Comparison of ENCODE assay signal across 9 cellular contexts in genomic region chr10:114874827-114875541, GRCh38. TPM values are rescaled to one million over a fixed set of nuclear protein-coding genes. Genes with fewer than 3 reads are reported as not detected.
DNase-seq lines count a peak whose midpoint lies in the region; ATAC-seq and TF ChIP-seq lines count a peak whose summit lies in the region.
"Had no signal": no experiment of that assay in that cellular context is flagged by ENCODE, and none has a peak within 500 bp of the region (broad histone marks: within the 10 kb centered on the region; RNA-seq: fewer than 3 reads in every experiment).

No MANE protein-coding gene starts in this region.

- H3K4me1 Mint-ChIP-seq in activated CD4-positive, alpha-beta T cell treated with anti-CD3 and anti-CD28 coated beads for 36 hours: peaks cover 7% of the 10 kb centered on the region
- H3K4me1 Mint-ChIP-seq in effector memory CD8-positive, alpha-beta T cell (ENCODE audit: low read depth in 2 of 2): peaks cover 8% of the 10 kb centered on the region in 2 donors

- no peaks in the 10 kb centered on the region for H3K9me3 Mint-ChIP-seq in activated CD4-positive, alpha-beta T cell treated with anti-CD3 and anti-CD28 coated beads for 36 hours (ENCODE audit: low read depth)
- no peaks in the 10 kb centered on the region for H3K9me3 Mint-ChIP-seq in effector memory CD8-positive, alpha-beta T cell
- H3K9me3 Mint-ChIP-seq: CD4-positive, alpha-beta T cell had no signal

- H3K4me3 Mint-ChIP-seq in activated CD4-positive, alpha-beta T cell treated with anti-CD3 and anti-CD28 coated beads for 36 hours: no peak overlapping the region
- no peak overlapping the region for H3K4me3 Mint-ChIP-seq in effector memory CD8-positive, alpha-beta T cell
- H3K4me3 Mint-ChIP-seq: CD4-positive, alpha-beta T cell had no signal

- H3K27me3 Mint-ChIP-seq in activated CD4-positive, alpha-beta T cell treated with anti-CD3 and anti-CD28 coated beads for 36 hours: peaks cover 34% of the 10 kb centered on the region
- peaks cover 29 to 46% of the 10 kb centered on the region in 2 donors for H3K27me3 Mint-ChIP-seq in effector memory CD8-positive, alpha-beta T cell

- H3K27ac ChIP-seq in stomach: no peak overlapping the region

- H3K9me3 ChIP-seq in mucosa of descending colon (no peaks in the 10 kb centered on the region), stomach (no peaks in the 10 kb centered on the region)

- ATAC-seq in activated CD4-positive, alpha-beta T cell treated with anti-CD3 and anti-CD28 coated beads for 36 hours: peak; percentile 35
- ATAC-seq in HG02642 (IDR thresholded peaks at IDR 0.05; ENCODE audit: poor library complexity, unreplicated experiment) (peak; percentile 70), mucosa of descending colon (peak; percentile 23)
- no peak for ATAC-seq in effector memory CD8-positive, alpha-beta T cell (replicated peaks)

- WGBS in stomach, 5 donors: 32 to 37% (median 35%) methylated on average over 19 of the region's 19 CpGs

- no peak for TF ChIP-seq POLR2A in stomach (IDR thresholded peaks at IDR 0.05)

- TF ChIP-seq CTCF in mucosa of descending colon (IDR thresholded peaks at IDR 0.05): no peak
- TF ChIP-seq CTCF in stomach (IDR thresholded peaks at IDR 0.05): no peak

- POLR2A ChIA-PET in activated CD4-positive, alpha-beta T cell treated with anti-CD3 and anti-CD28 coated beads for 36 hours (lab: Charles Lee): interaction anchor here (0.6 kb wide), 1 partner anchor 10 kb away, joined by 5 read pairs; no protein-coding TSS in a partner anchor

- H3K27me3 ChIP-seq in stomach: peaks cover 0 to 12% (median 0%) of the 10 kb centered on the region in 3 donors

- no peaks in the 10 kb centered on the region for H3K36me3 Mint-ChIP-seq in activated CD4-positive, alpha-beta T cell treated with anti-CD3 and anti-CD28 coated beads for 36 hours (ENCODE audit: low read depth)
- no peaks in the 10 kb centered on the region for H3K36me3 Mint-ChIP-seq in effector memory CD8-positive, alpha-beta T cell (ENCODE audit: insufficient read depth)

- no peak overlapping the region for H3K27ac Mint-ChIP-seq in activated CD4-positive, alpha-beta T cell treated with anti-CD3 and anti-CD28 coated beads for 36 hours
- H3K27ac Mint-ChIP-seq in effector memory CD8-positive, alpha-beta T cell: no peak overlapping the region
- H3K27ac Mint-ChIP-seq: CD4-positive, alpha-beta T cell had no signal

- CTCF ChIA-PET in activated CD4-positive, alpha-beta T cell treated with anti-CD3 and anti-CD28 coated beads for 36 hours (lab: Charles Lee): interaction anchor here (0.5 to 2.6 kb wide), 7 partner anchors 13 to 403 kb away, joined by 3 to 16 read pairs (median 4); no protein-coding TSS in a partner anchor

- intact Hi-C loops in activated CD4-positive, alpha-beta T cell treated with anti-CD3 and anti-CD28 coated beads for 36 hours (cut with DNase I, micrococcal nuclease): loop anchor here in 1 of 2 experiments (5.0 kb wide), 1 partner anchor 542 kb away; no protein-coding TSS in a partner anchor
- intact Hi-C loops in mucosa of descending colon (cut with DNase I, micrococcal nuclease) (loop anchor here in 1 of 2 donors (10.0 kb wide), 1 partner anchor 250 kb away; no protein-coding TSS in a partner anchor), stomach (cut with DNase I; ENCODE audit: low total_unique reads) (no loop called here)

- peak; percentile 49 for DNase-seq in activated CD4-positive, alpha-beta T cell treated with anti-CD3 and anti-CD28 coated beads for 36 hours
- no peak for DNase-seq in activated CD4-positive, alpha-beta T cell treated with anti-CD3 and anti-CD28 coated beads for 4 hours
- DNase-seq in astrocyte of the hippocampus (ENCODE audit: low read depth, low spot score): peak; percentile 81
- DNase-seq in mucosa of descending colon: no peak
- no peak for DNase-seq in effector memory CD8-positive, alpha-beta T cell
- DNase-seq in DMS79 treated with DMSO at 0.1 percent for 48 hours (lab: John Stamatoyannopoulos, UW): no peak
- no peak for DNase-seq in stomach

- no peaks in the 10 kb centered on the region for H3K36me3 ChIP-seq in mucosa of descending colon (ENCODE audit: low read depth)
- H3K36me3 ChIP-seq in stomach: no peaks in the 10 kb centered on the region

- TF ChIP-seq EP300 in stomach (IDR thresholded peaks at IDR 0.05): no peak

- H3K4me1 ChIP-seq in mucosa of descending colon (ENCODE audit: low read depth) (no peaks in the 10 kb centered on the region), stomach (peaks cover 0 to 14% (median 5%) of the 10 kb centered on the region in 4 donors)

- no peak overlapping the region for H3K4me3 ChIP-seq in mucosa of descending colon
- no peak overlapping the region for H3K4me3 ChIP-seq in stomach

RNA-seq across cellular contexts. Expression of gene FHIP2A, which starts 53.4 kb away (rescaled TPM):
- total RNA-seq in activated CD4-positive, alpha-beta T cell treated with anti-CD3 and anti-CD28 coated beads for 36 hours: 10 to 100 TPM; 18.4 to 18.6 TPM
- 10 to 100 TPM; 14.8 to 29.7 (median 15.0) TPM for total RNA-seq in mucosa of descending colon
- total RNA-seq in stomach: 100 to 1,000 TPM in 1 of 5 donors, 10 to 100 TPM in 3, under 1 TPM in 1; 0.87 to 264 (median 20.4) TPM
- polyA plus RNA-seq in stomach: 1 to 10 TPM; 3.5 to 5.2 (median 4.3) TPM

Comparison
In these comparisons a context has a peak if more than half of its experiments do, and no peak if none do; other contexts are left out.
1. DNase-seq: peak in activated CD4-positive, alpha-beta T cell treated with anti-CD3 and anti-CD28 coated beads for 36 hours (single experiment) and astrocyte of the hippocampus (single experiment); none in activated CD4-positive, alpha-beta T cell treated with anti-CD3 and anti-CD28 coated beads for 4 hours (0 of 2), mucosa of descending colon (0 of 3), effector memory CD8-positive, alpha-beta T cell (0 of 3), DMS79 treated with DMSO at 0.1 percent for 48 hours (single experiment) and stomach (single experiment).